23 cellular contexts compared by ENCODE assay signal in genomic region chr7:121276276-121276675, GRCh38. TPM values are rescaled to one million over a fixed set of nuclear protein-coding genes. Genes with fewer than 3 reads are reported as not detected.
A peak's percentile ranks its signal among the peaks of the same experiment; 100 is the strongest.
DNase-seq lines count a peak whose midpoint lies in the region; ATAC-seq and TF ChIP-seq lines count a peak whose summit lies in the region.
"Had no signal": no experiment of that assay in that cellular context is flagged by ENCODE, and none has a peak within 500 bp of the region (broad histone marks: within the 10 kb centered on the region; RNA-seq: fewer than 3 reads in every experiment).

No MANE protein-coding gene starts in this region.

- no peak overlapping the region for H2AK5ac ChIP-seq in mesenchymal stem cell (ENCODE audit: low read length, severe bottlenecking)

- no peak overlapping the region for H2BK12ac ChIP-seq in mesenchymal stem cell (ENCODE audit: low read length in 2 of 2)

- H3K27ac ChIP-seq in mesenchymal stem cell (ENCODE audit: low read length, poor library complexity, severe bottlenecking) = no peak overlapping the region
- H3K27ac ChIP-seq: BLaER1, C4-2B had no signal

- no peaks in the 10 kb centered on the region for H3K79me1 ChIP-seq in mesenchymal stem cell (replicated peaks; ENCODE audit: low read length, poor library complexity, severe bottlenecking)

- H3K9me3 ChIP-seq in mesenchymal stem cell (ENCODE audit: control insufficient read depth, low read length) = no peaks in the 10 kb centered on the region
- H3K9me3 ChIP-seq: HAP-1 had no signal

- H3K4me3 ChIP-seq in fibroblast of villous mesenchyme (ENCODE audit: low read depth, low read length) (no peak overlapping the region), mesenchymal stem cell (ENCODE audit: insufficient read depth in 1 of 2, low read depth in 1 of 2, low read length in 2 of 2) (no peak overlapping the region)
- H3K4me3 ChIP-seq: BLaER1, GM12878, HAP-1 had no signal

- ATAC-seq in HG03342 (IDR thresholded peaks at IDR 0.05; ENCODE audit: unreplicated experiment) (no peak), GM21737 (IDR thresholded peaks at IDR 0.05; ENCODE audit: unreplicated experiment) (no peak), HG02571 (IDR thresholded peaks at IDR 0.05; ENCODE audit: unreplicated experiment) (no peak)
- ATAC-seq: CD8-positive, alpha-beta T cell; GM12878 had no signal

- H3K18ac ChIP-seq in mesenchymal stem cell (ENCODE audit: low read depth in 1 of 2, low read length in 2 of 2) = no peak overlapping the region

- no peak overlapping the region for H4K91ac ChIP-seq in mesenchymal stem cell (ENCODE audit: low read length)

- no peak overlapping the region for H3K4ac ChIP-seq in mesenchymal stem cell (ENCODE audit: low read depth in 1 of 2, low read length in 2 of 2)

- 47% methylated on average over 3 of the region's 4 CpGs for WGBS in mesenchymal stem cell

- H3K27me3 ChIP-seq in mesenchymal stem cell (ENCODE audit: control insufficient read depth in 1 of 2, insufficient read depth in 1 of 2, low read length in 2 of 2) = no peaks in the 10 kb centered on the region
- H3K27me3 ChIP-seq: BLaER1 had no signal

- no peak overlapping the region for H4K8ac ChIP-seq in mesenchymal stem cell (ENCODE audit: low read length)

- no peak overlapping the region for H3K4me2 ChIP-seq in mesenchymal stem cell (ENCODE audit: low read length, poor library complexity, severe bottlenecking)
- H3K4me2 ChIP-seq: BLaER1 had no signal

- no peak for TF ChIP-seq CTCF in fibroblast of villous mesenchyme (IDR thresholded peaks at IDR 0.05; ENCODE audit: insufficient read depth, low read depth, low read length)

- H3K36me3 ChIP-seq in mesenchymal stem cell (ENCODE audit: control insufficient read depth in 1 of 2, insufficient read depth in 2 of 2, low read depth in 1 of 2, low read length in 2 of 2) = peaks cover 0 to 2% of the 10 kb centered on the region in 2 experiments
- H3K36me3 ChIP-seq: HAP-1 had no signal

- H2BK120ac ChIP-seq in mesenchymal stem cell (ENCODE audit: low read depth, low read length) = no peak overlapping the region

- no peak overlapping the region for H3K14ac ChIP-seq in mesenchymal stem cell (ENCODE audit: low read length in 2 of 2)

- H3K9ac ChIP-seq in mesenchymal stem cell (ENCODE audit: low read length) = no peak overlapping the region
- H3K9ac ChIP-seq: BLaER1 had no signal

- DNase-seq in M059J (ENCODE audit: low read depth) = peak; percentile 40
- DNase-seq in amniotic epithelial cell (ENCODE audit: low read depth) = peak; percentile 79
- DNase-seq in fibroblast of villous mesenchyme (ENCODE audit: low read depth) = peak; percentile 62
- DNase-seq in mesenchymal stem cell = peak; percentile 22
- no peak for DNase-seq in NCI-H1694 (lab: John Stamatoyannopoulos, UW)
- DNase-seq: Caco-2; CD4-positive, CD25-positive, alpha-beta regulatory T cell; CD8-positive, alpha-beta T cell; DMS153; DMS79; EL; GDM1; GOT3; HFFc6 had no signal

- H3K23ac ChIP-seq in mesenchymal stem cell (ENCODE audit: low read length in 2 of 2) = no peak overlapping the region

- H2AFZ ChIP-seq in mesenchymal stem cell (ENCODE audit: low read depth, low read length) = no peak overlapping the region

- H2BK5ac ChIP-seq in mesenchymal stem cell (ENCODE audit: low read depth, low read length, poor library complexity, severe bottlenecking) = no peak overlapping the region

- peaks cover 2% of the 10 kb centered on the region for H3K4me1 ChIP-seq in mesenchymal stem cell (ENCODE audit: control insufficient read depth, insufficient read depth, low read depth, low read length)
- H3K4me1 ChIP-seq: Caco-2, HAP-1 had no signal

- no peak overlapping the region for H2BK15ac ChIP-seq in mesenchymal stem cell (ENCODE audit: low read depth, poor library complexity, severe bottlenecking)

RNA-seq across cellular contexts. Expression of gene WNT16, which starts 52.5 kb away (rescaled TPM):
- 0.17 TPM in 1 of 2 replicates, not detected in the other for total RNA-seq in M059J (2014; rRNA removed; shearing (Covaris generic))
- total RNA-seq in fibroblast of villous mesenchyme = under 0.01 and 0.32 TPM in 2 replicates
- 0.73 TPM for polyA plus RNA-seq in mesenchymal stem cell (2013, experiment 1 of 2)
- polyA plus RNA-seq in mesenchymal stem cell (2013, experiment 2 of 2) = 0.85 TPM
- total RNA-seq: A172; A673; Caco-2; CD4-positive, CD25-positive, alpha-beta regulatory T cell; CD8-positive, alpha-beta T cell had no signal
